ENCODE assay signal across 8 cellular contexts in the genomic region with DNA sequence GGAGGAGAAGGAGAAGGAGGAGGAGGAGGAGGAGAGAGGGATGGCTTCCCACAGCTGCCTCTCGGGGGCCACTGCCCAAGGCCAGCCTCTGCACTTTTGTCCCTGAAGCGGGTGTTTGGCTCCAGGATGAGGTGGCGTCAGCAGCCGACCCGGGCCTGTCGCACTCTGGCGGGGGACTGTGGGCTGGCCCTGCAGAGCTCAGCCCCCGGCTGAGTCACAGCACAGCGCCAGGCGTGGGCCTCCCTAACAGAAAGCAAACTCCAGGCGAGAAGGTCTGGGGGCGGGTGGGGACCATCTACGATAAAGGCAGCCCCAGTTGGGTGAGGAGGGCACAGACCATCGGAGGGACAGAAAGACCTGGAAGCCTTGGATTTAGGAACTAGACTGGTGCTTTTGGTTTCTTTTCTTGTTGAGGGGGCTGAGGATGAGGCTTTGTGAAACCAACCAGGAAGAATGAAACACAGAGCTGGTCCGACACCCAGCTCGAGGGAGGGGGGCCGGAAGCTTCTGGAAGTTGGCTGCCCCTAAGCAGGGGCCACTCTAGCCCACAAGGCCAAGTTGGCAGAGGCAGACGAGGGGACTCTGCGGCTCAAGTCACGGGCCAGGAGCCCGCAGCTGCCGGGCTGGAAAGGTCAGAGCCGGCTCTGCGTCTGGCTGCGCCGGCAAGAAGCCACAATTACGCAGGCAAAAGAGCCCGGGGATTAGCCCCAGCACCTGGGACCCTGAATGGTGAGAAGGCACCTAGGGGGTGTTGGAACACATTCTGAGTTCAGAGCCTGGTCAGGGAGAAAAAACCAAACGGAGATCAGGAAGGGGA. TPM values are rescaled to one million over a fixed set of nuclear protein-coding genes. Genes with fewer than 3 reads are reported as not detected.
A peak's percentile ranks its signal among the peaks of the same experiment; 100 is the strongest.
DNase-seq lines count a peak whose midpoint lies in the region; ATAC-seq and TF ChIP-seq lines count a peak whose summit lies in the region.

No MANE protein-coding gene starts in this region.

- no peaks in the 10 kb centered on the region for H3K27me3 Mint-ChIP-seq in activated CD4-positive, alpha-beta T cell treated with anti-CD3 and anti-CD28 coated beads, Interleukin-2, amount 10 ng/mL, durations not matched to agents 24 days and 14 days

- H3K9me3 ChIP-seq in left lung, result no peaks in the 10 kb centered on the region

- TF ChIP-seq CTCF in coronary artery (IDR thresholded peaks at IDR 0.05) (no peak), left lung (IDR thresholded peaks at IDR 0.05) (no peak)

- peak overlapping the region; percentile 73 for H3K4me3 ChIP-seq in ACC112 (ENCODE audit: low read depth, low read length)
- peak overlapping the region; percentile 70 for H3K4me3 ChIP-seq in coronary artery
- peak overlapping the region; percentile 7 to 40 for H3K4me3 ChIP-seq in left lung

- no peaks in the 10 kb centered on the region for H3K27me3 ChIP-seq in ACC112 (ENCODE audit: insufficient read depth, low read length)
- no peaks in the 10 kb centered on the region for H3K27me3 ChIP-seq in left lung

- H3K4me3 Mint-ChIP-seq in activated CD4-positive, alpha-beta T cell treated with anti-CD3 and anti-CD28 coated beads, Interleukin-2, amount 10 ng/mL, durations not matched to agents 24 days and 14 days, result peak overlapping the region; percentile 94

- H3K4me1 Mint-ChIP-seq in activated CD4-positive, alpha-beta T cell treated with anti-CD3 and anti-CD28 coated beads, Interleukin-2, amount 10 ng/mL, durations not matched to agents 24 days and 14 days, result peaks cover 43% of the 10 kb centered on the region

- peak overlapping the region; percentile 36 for H2AFZ ChIP-seq in ACC112 (ENCODE audit: low read length, unreplicated experiment)

- H3K36me3 ChIP-seq in ACC112 (ENCODE audit: insufficient read depth, low read length) (no peaks in the 10 kb centered on the region), left lung (peaks cover 0 to 34% of the 10 kb centered on the region in 2 donors)

- peaks cover 37% of the 10 kb centered on the region for H3K36me3 Mint-ChIP-seq in activated CD4-positive, alpha-beta T cell treated with anti-CD3 and anti-CD28 coated beads, Interleukin-2, amount 10 ng/mL, durations not matched to agents 24 days and 14 days (ENCODE audit: low read depth)

- intact Hi-C loops in activated CD4-positive, alpha-beta T cell treated with anti-CD3 and anti-CD28 coated beads, Interleukin-2, amount 10 ng/mL, durations not matched to agents 24 days and 14 days (cut with micrococcal nuclease), result loop anchor here (1.0 kb wide), 3 partner anchors 14 to 25 kb away; a partner anchor contains a TSS
- intact Hi-C loops in left lung (cut with DNase I), result no loop called here

- H3K4me1 ChIP-seq in ACC112 (ENCODE audit: control insufficient read depth, insufficient read depth, low read length, unreplicated experiment), result peaks cover 27% of the 10 kb centered on the region
- peaks cover 17 to 64% of the 10 kb centered on the region in 2 donors for H3K4me1 ChIP-seq in left lung

- peak overlapping the region; percentile 98 for H3K27ac Mint-ChIP-seq in activated CD4-positive, alpha-beta T cell treated with anti-CD3 and anti-CD28 coated beads, Interleukin-2, amount 10 ng/mL, durations not matched to agents 24 days and 14 days

- H3K27ac ChIP-seq in ACC112 (ENCODE audit: low read depth, low read length), result peak overlapping the region; percentile 99
- H3K27ac ChIP-seq in coronary artery, result peak overlapping the region; percentile 93 to 97
- H3K27ac ChIP-seq in left lung, result peak overlapping the region; percentile 98 to 99

- H3K9me3 Mint-ChIP-seq in activated CD4-positive, alpha-beta T cell treated with anti-CD3 and anti-CD28 coated beads, Interleukin-2, amount 10 ng/mL, durations not matched to agents 24 days and 14 days, result no peaks in the 10 kb centered on the region

- peak; percentile 72 for ATAC-seq in GM18868 (IDR thresholded peaks at IDR 0.05; ENCODE audit: unreplicated experiment)
- ATAC-seq in left lung, result peak; percentile 84

- DNase-seq in NAMALWA (ENCODE audit: low spot score), result peak; percentile 86
- peak; percentile 94 for DNase-seq in activated CD4-positive, alpha-beta T cell treated with anti-CD3 and anti-CD28 coated beads, Interleukin-2, amount 10 ng/mL, durations not matched to agents 24 days and 14 days
- DNase-seq in coronary artery (ENCODE audit: low spot score), result peak; percentile 98
- peak; percentile 86 to 94 for DNase-seq in left lung
- DNase-seq in stimulated activated CD4-positive, alpha-beta T cell treated with anti-CD3 and anti-CD28 coated beads, Interleukin-1b, Interleukin-23, amount 100 ng/mL, for 48 hours, result peak; percentile 86
- DNase-seq in NCI-H128 (lab: John Stamatoyannopoulos, UW; ENCODE audit: unreplicated experiment), result no peak

- H3K79me2 ChIP-seq in ACC112 (ENCODE audit: control insufficient read depth, insufficient read depth, low read length, unreplicated experiment), result no peaks in the 10 kb centered on the region

RNA-seq across cellular contexts. Expression of a gene that starts 18.2 kb away (rescaled TPM):
- total RNA-seq in activated CD4-positive, alpha-beta T cell treated with anti-CD3 and anti-CD28 coated beads, Interleukin-2, amount 10 ng/mL, durations not matched to agents 24 days and 14 days, result 217 and 225 TPM in 2 replicates
- 100 to 1,000 TPM in 1 of 2 donors, 10 to 100 TPM in 1; 87.8 to 121 TPM for total RNA-seq in left lung

RNA-seq across cellular contexts. Expression of a gene that starts 23.3 kb away (rescaled TPM):
- total RNA-seq in activated CD4-positive, alpha-beta T cell treated with anti-CD3 and anti-CD28 coated beads, Interleukin-2, amount 10 ng/mL, durations not matched to agents 24 days and 14 days, result 382 and 413 TPM in 2 replicates
- total RNA-seq in left lung, result 100 to 1,000 TPM; 179 to 232 TPM

RNA-seq across cellular contexts. Expression of a gene that starts 30.5 kb away (rescaled TPM):
- total RNA-seq in activated CD4-positive, alpha-beta T cell treated with anti-CD3 and anti-CD28 coated beads, Interleukin-2, amount 10 ng/mL, durations not matched to agents 24 days and 14 days, result 2.3 and 3.0 TPM in 2 replicates
- 1 to 10 TPM; 3.0 to 5.8 TPM for total RNA-seq in left lung

RNA-seq across cellular contexts. Expression of a gene that starts 35.7 kb away (rescaled TPM):
- 14.6 and 18.5 TPM in 2 replicates for total RNA-seq in activated CD4-positive, alpha-beta T cell treated with anti-CD3 and anti-CD28 coated beads, Interleukin-2, amount 10 ng/mL, durations not matched to agents 24 days and 14 days
- 10 to 100 TPM; 36.7 to 39.5 TPM for total RNA-seq in left lung
